Comparison of ENCODE assay signal across 7 cellular contexts in genomic region chr11:102794382-102794781, GRCh38. TPM values are rescaled to one million over a fixed set of nuclear protein-coding genes. Genes with fewer than 3 reads are reported as not detected.
DNase-seq lines count a peak whose midpoint lies in the region; ATAC-seq, FAIRE-seq and TF ChIP-seq lines count a peak whose summit lies in the region.

No MANE protein-coding gene starts in this region.

- no peak overlapping the region for H2AFZ ChIP-seq in keratinocyte (ENCODE audit: control insufficient read depth, low read length)

- H3K4me1 ChIP-seq in keratinocyte (ENCODE audit: control insufficient read depth, extremely low read depth, insufficient read depth, low read length), result peaks cover 11% of the 10 kb centered on the region

- in situ Hi-C loops in SK-MEL-5 (cut with HindIII; ENCODE audit: low pct_unique_long_range_greater_than_20kb, low sequenced_read_pairs), result no loop called here

- H4K20me1 ChIP-seq in keratinocyte (ENCODE audit: control insufficient read depth, extremely low read depth, insufficient read depth, low read length), result no peaks in the 10 kb centered on the region

- CTCF ChIA-PET in T-cell (lab: Charles Lee), result no interaction called here

- H3K9me3 Mint-ChIP-seq in T-cell, result no peaks in the 10 kb centered on the region

- TF ChIP-seq CTCF in keratinocyte (optimal IDR thresholded peaks at IDR 0.05 in 1 of 3, IDR thresholded peaks at IDR 0.05 in 1 of 3, conservative IDR thresholded peaks at IDR 0.05 in 1 of 3; ENCODE audit: extremely low read depth in 1 of 3, insufficient read depth in 2 of 3, low read length in 3 of 3), result peak; percentile 29 to 54 (median 40)

- ATAC-seq in GM19043 (IDR thresholded peaks at IDR 0.05; ENCODE audit: low read depth, unreplicated experiment), result peak; percentile 93
- peak; percentile 98 for ATAC-seq in HG03103 (IDR thresholded peaks at IDR 0.05; ENCODE audit: low read depth, unreplicated experiment)
- ATAC-seq in T-cell (replicated peaks in 1 of 4), result no peak

- H3K36me3 Mint-ChIP-seq in T-cell, result no peaks in the 10 kb centered on the region

- DNase-seq in ELF-1 (ENCODE audit: low read depth, low spot score) (peak; percentile 78), SK-MEL-5 (ENCODE audit: low read depth, low spot score) (peak; percentile 69), keratinocyte (ENCODE audit: low read depth, low spot score) (no peak), T-cell (no peak)
- no peak for DNase-seq in activated CD4-positive, alpha-beta T cell treated with anti-CD3 and anti-CD28 coated beads, Interleukin-2, amount 50 U/mL, for 1 hour

- no peak overlapping the region for H3K27ac ChIP-seq in keratinocyte (ENCODE audit: control insufficient read depth, insufficient read depth, low read length)

- H3K4me2 ChIP-seq in keratinocyte (ENCODE audit: control insufficient read depth, extremely low read depth, insufficient read depth, low read depth, low read length), result no peak overlapping the region

- no peaks in the 10 kb centered on the region for H3K27me3 ChIP-seq in keratinocyte (ENCODE audit: control insufficient read depth, extremely low read depth, insufficient read depth, low read length)

- no peak overlapping the region for H3K9ac ChIP-seq in keratinocyte (ENCODE audit: control insufficient read depth, extremely low read depth, insufficient read depth, low read length)

- H3K4me1 Mint-ChIP-seq in T-cell, result no peaks in the 10 kb centered on the region

- no peaks in the 10 kb centered on the region for H3K36me3 ChIP-seq in keratinocyte (ENCODE audit: control insufficient read depth in 2 of 2, extremely low read depth in 1 of 2, insufficient read depth in 2 of 2, low read length in 2 of 2)

- POLR2A ChIA-PET in T-cell (lab: Charles Lee), result no interaction called here

- H3K79me2 ChIP-seq in keratinocyte (ENCODE audit: control insufficient read depth, insufficient read depth, low read length), result no peaks in the 10 kb centered on the region

- no peak overlapping the region for H3K27ac Mint-ChIP-seq in T-cell

- no peaks in the 10 kb centered on the region for H3K9me3 ChIP-seq in keratinocyte (ENCODE audit: control insufficient read depth, low read depth, low read length)

- no peak overlapping the region for H3K4me3 ChIP-seq in keratinocyte (ENCODE audit: control insufficient read depth in 2 of 3, extremely low read depth in 1 of 3, insufficient read depth in 2 of 3, low read depth in 1 of 3, low read length in 3 of 3)

- no peak for FAIRE-seq in keratinocyte (lab: Jason Lieb, UNC)

- H3K9me1 ChIP-seq in keratinocyte (ENCODE audit: control insufficient read depth, extremely low read depth, insufficient read depth, low read length), result no peaks in the 10 kb centered on the region

- dilution Hi-C loops in keratinocyte (cut with MboI; ENCODE audit: extremely low pct_ligation_motif_present, low sequenced_read_pairs), result no loop called here

- H3K27me3 Mint-ChIP-seq in T-cell, result peaks cover 0 to 4% of the 10 kb centered on the region in 2 donors

- no peak overlapping the region for H3K4me3 Mint-ChIP-seq in T-cell

RNA-seq across cellular contexts. Expression of gene MMP1, which starts 3.6 kb away (rescaled TPM):
- 4.6 and 5.5 TPM in 2 replicates for total RNA-seq in SK-MEL-5 (2014; rRNA removed; shearing (Covaris generic))
- polyA plus RNA-seq in SK-MEL-5 (2015; cell fraction: cytosol; rRNA removed), result 7.7 and 9.0 TPM in 2 replicates
- 3.2 and 5.0 TPM in 2 replicates for polyA plus RNA-seq in SK-MEL-5 (2015; cell fraction: nucleus; rRNA removed)
- 81.5 to 158 TPM (median 107 TPM) in 3 replicates for polyA plus RNA-seq in keratinocyte
- 8.7 TPM for polyA plus RNA-seq in keratinocyte (2011; ENCODE audit: low read depth)
- 24.4 and 29.6 TPM in 2 replicates for polyA plus RNA-seq in keratinocyte (2011; cell fraction: cytosol; rRNA removed)
- 121 and 131 TPM in 2 replicates for polyA plus RNA-seq in keratinocyte (2011; cell fraction: nucleus; rRNA removed)
- polyA plus RNA-seq in keratinocyte (2012; ENCODE audit: low replicate concordance), result 14.7 and 75.0 TPM in 2 replicates
- 29.2 to 105 TPM (median 63.0 TPM) in 3 replicates for polyA minus RNA-seq in keratinocyte
- 20.9 TPM for polyA minus RNA-seq in keratinocyte (2011; cell fraction: cytosol; rRNA and poly(A)+ RNA removed)
- polyA minus RNA-seq in keratinocyte (2011; cell fraction: nucleus; rRNA and poly(A)+ RNA removed), result 46.0 and 86.9 TPM in 2 replicates
- total RNA-seq in T-cell, result not detected

RNA-seq across cellular contexts. Expression of gene MMP10, which starts 14.0 kb away (rescaled TPM):
- not detected in 2 replicates for total RNA-seq in SK-MEL-5 (2014; rRNA removed; shearing (Covaris generic))
- not detected in 2 replicates for polyA plus RNA-seq in SK-MEL-5 (2015; cell fraction: cytosol; rRNA removed)
- polyA plus RNA-seq in SK-MEL-5 (2015; cell fraction: nucleus; rRNA removed), result 0.24 TPM in 1 of 2 replicates, not detected in the other
- polyA plus RNA-seq in keratinocyte, result 19.1 to 45.7 TPM (median 44.4 TPM) in 3 replicates
- 1.5 TPM for polyA plus RNA-seq in keratinocyte (2011; ENCODE audit: low read depth)
- polyA plus RNA-seq in keratinocyte (2011; cell fraction: cytosol; rRNA removed), result 8.7 and 15.4 TPM in 2 replicates
- polyA plus RNA-seq in keratinocyte (2011; cell fraction: nucleus; rRNA removed), result 69.5 and 76.6 TPM in 2 replicates
- 1.5 and 25.6 TPM in 2 replicates for polyA plus RNA-seq in keratinocyte (2012; ENCODE audit: low replicate concordance)
- 5.1 to 16.0 TPM (median 6.3 TPM) in 3 replicates for polyA minus RNA-seq in keratinocyte
- polyA minus RNA-seq in keratinocyte (2011; cell fraction: cytosol; rRNA and poly(A)+ RNA removed), result 10.0 TPM
- 17.3 and 51.0 TPM in 2 replicates for polyA minus RNA-seq in keratinocyte (2011; cell fraction: nucleus; rRNA and poly(A)+ RNA removed)
- not detected for total RNA-seq in T-cell

RNA-seq across cellular contexts. Expression of gene MMP3, which starts 49.0 kb away (rescaled TPM):
- total RNA-seq in SK-MEL-5 (2014; rRNA removed; shearing (Covaris generic)), result 0.05 TPM in 1 of 2 replicates, not detected in the other
- polyA plus RNA-seq in SK-MEL-5 (2015; cell fraction: cytosol; rRNA removed), result 0.06 TPM in 1 of 2 replicates, not detected in the other
- not detected in 2 replicates for polyA plus RNA-seq in SK-MEL-5 (2015; cell fraction: nucleus; rRNA removed)
- polyA plus RNA-seq in keratinocyte, result 2.4 to 35.1 TPM (median 8.3 TPM) in 3 replicates
- 5.3 TPM for polyA plus RNA-seq in keratinocyte (2011; ENCODE audit: low read depth)
- 2.4 and 2.7 TPM in 2 replicates for polyA plus RNA-seq in keratinocyte (2011; cell fraction: cytosol; rRNA removed)
- polyA plus RNA-seq in keratinocyte (2011; cell fraction: nucleus; rRNA removed), result 18.0 and 21.0 TPM in 2 replicates
- polyA plus RNA-seq in keratinocyte (2012; ENCODE audit: low replicate concordance), result 1.5 and 3.1 TPM in 2 replicates
- polyA minus RNA-seq in keratinocyte, result 3.3 to 14.3 TPM in 2 of 3 replicates, not detected in the other
- not detected for polyA minus RNA-seq in keratinocyte (2011; cell fraction: cytosol; rRNA and poly(A)+ RNA removed)
- 4.3 and 12.1 TPM in 2 replicates for polyA minus RNA-seq in keratinocyte (2011; cell fraction: nucleus; rRNA and poly(A)+ RNA removed)
- total RNA-seq in T-cell, result not detected

Comparison
In these comparisons a context has a peak if more than half of its experiments do, and no peak if none do; other contexts are left out.
1. DNase-seq: peak in ELF-1 (single experiment) and SK-MEL-5 (single experiment); none in keratinocyte (single experiment), T-cell (0 of 34) and activated CD4-positive, alpha-beta T cell treated with anti-CD3 and anti-CD28 coated beads, Interleukin-2, amount 50 U/mL, for 1 hour (single experiment).
2. ATAC-seq: peak in GM19043 (single experiment) and HG03103 (single experiment); none in T-cell (0 of 4).